ENCODE assay signal across 11 cellular contexts in genomic region chr6:4125933-4126864, GRCh38. TPM values are rescaled to one million over a fixed set of nuclear protein-coding genes. Genes with fewer than 3 reads are reported as not detected.
DNase-seq lines count a peak whose midpoint lies in the region; ATAC-seq, FAIRE-seq and TF ChIP-seq lines count a peak whose summit lies in the region.
"Had no signal": no experiment of that assay in that cellular context is flagged by ENCODE, and none has a peak within 500 bp of the region (broad histone marks: within the 10 kb centered on the region; RNA-seq: fewer than 3 reads in every experiment).

No MANE protein-coding gene starts in this region.

- H3K4me3 ChIP-seq in fibroblast of mammary gland (ENCODE audit: control insufficient read depth, low read depth, low read length) (no peak overlapping the region), pancreas (no peak overlapping the region)

- FAIRE-seq in pancreas (lab: Jason Lieb, UNC), result no peak

- TF ChIP-seq CTCF in RWPE1 (conservative IDR thresholded peaks at IDR 0.05; ENCODE audit: low read depth) (no peak), fibroblast of mammary gland (conservative IDR thresholded peaks at IDR 0.05; ENCODE audit: control insufficient read depth, insufficient read depth, low read depth, low read length) (peak; percentile 57), pancreas (IDR thresholded peaks at IDR 0.05) (no peak)

- H3K27ac ChIP-seq in RWPE1 (no peak overlapping the region), pancreas (no peak overlapping the region)

- H3K4me1 ChIP-seq in pancreas, result peaks cover 6 to 14% (median 9%) of the 10 kb centered on the region in 3 donors

- CTCF ChIA-PET in RWPE1 (lab: Yijun Ruan, JAX), result interaction anchor here (0.7 to 1.2 kb wide), 2 partner anchors 29 to 522 kb away, joined by 3 read pairs; no protein-coding TSS in a partner anchor

- DNase-seq in ELR (ENCODE audit: low read depth) (peak; percentile 97), RWPE1 (ENCODE audit: low spot score) (peak; percentile 89), fibroblast of mammary gland (ENCODE audit: low read depth) (peak; percentile 93), pancreas (no peak), NCI-H82 treated with DMSO at 0.1 percent for 48 hours (lab: John Stamatoyannopoulos, UW; ENCODE audit: unreplicated experiment) (no peak), germinal center (ENCODE audit: low spot score) (no peak)
- DNase-seq: head of caudate nucleus; NCI-H526 treated with DMSO at 0.1 percent for 48 hours; stimulated activated CD4-positive, alpha-beta T cell treated with anti-CD3 and anti-CD28 coated beads, Interleukin-4, amount 100 ng/mL, for 1 hour had no signal

- 66 to 84% methylated on average over 8 of the region's 8 CpGs for WGBS in pancreas, 2 donors

- no peaks in the 10 kb centered on the region for H3K27me3 ChIP-seq in pancreas

- intact Hi-C loops in pancreas (cut with DNase I), result no loop called here

- ATAC-seq in pancreas (peak; percentile 12 to 76 (median 48)), HG02678 (IDR thresholded peaks at IDR 0.05; ENCODE audit: unreplicated experiment) (no peak), HG03439 (IDR thresholded peaks at IDR 0.05; ENCODE audit: unreplicated experiment) (no peak)

- H3K9me3 ChIP-seq in pancreas, result no peaks in the 10 kb centered on the region

- POLR2A ChIA-PET in RWPE1 (lab: Yijun Ruan, JAX; ENCODE audit: low non-redundant PET), result no interaction called here

- H3K36me3 ChIP-seq in pancreas, result peaks cover 0 to 65% (median 16%) of the 10 kb centered on the region in 3 donors

RNA-seq across cellular contexts. Expression of gene ECI2, which starts 9.2 kb away (rescaled TPM):
- total RNA-seq in pancreas, result 10 to 100 TPM; 34.2 to 79.6 (median 55.4) TPM
- 10 to 100 TPM; 26.8 to 54.5 TPM for polyA plus RNA-seq in pancreas

RNA-seq across cellular contexts. Expression of gene FAM217A, which starts 47.3 kb away (rescaled TPM):
- 1 to 10 TPM in 1 of 6 donors, under 1 TPM in 4, not detected in 1; 0.09 to 1.3 (median 0.32) TPM for total RNA-seq in pancreas
- 1 to 10 TPM in 1 of 2 donors, under 1 TPM in 1; 0.76 to 1.2 TPM for polyA plus RNA-seq in pancreas

Comparison
In these comparisons a context has a peak if more than half of its experiments do, and no peak if none do; other contexts are left out.
1. DNase-seq: peak in ELR (single experiment), RWPE1 (single experiment) and fibroblast of mammary gland (single experiment); none in pancreas (0 of 6), NCI-H82 treated with DMSO at 0.1 percent for 48 hours (single experiment) and germinal center (single experiment).
2. ATAC-seq: peak in pancreas (4 of 4); none in HG02678 (single experiment) and HG03439 (single experiment).